2 cellular contexts compared by ENCODE assay signal in genomic region chr16:14399397-14400284, GRCh38.
A peak's percentile ranks its signal among the peaks of the same experiment; 100 is the strongest.
TF ChIP-seq lines count a peak whose summit lies in the region.

No MANE protein-coding gene starts in this region.

TF ChIP-seq in K562, 482 proteins besides CTCF, POLR2A, EP300 and RAD21 (continued from another document):
- TF ChIP-seq TFAP4 (CRISPR knock-in tag; IDR thresholded peaks at IDR 0.05; ENCODE audit: borderline replicate concordance), result no peak
- no peak for TF ChIP-seq ZNF398 (CRISPR knock-in tag; IDR thresholded peaks at IDR 0.05)
- no peak for TF ChIP-seq REST (CRISPR knock-in tag; IDR thresholded peaks at IDR 0.05; ENCODE audit: low read depth)
- no peak for TF ChIP-seq SRSF9 (IDR thresholded peaks at IDR 0.05; ENCODE audit: borderline replicate concordance, low read depth, low read length)
- TF ChIP-seq SMAD1 (IDR thresholded peaks at IDR 0.05; ENCODE audit: low read depth, low read length, partially characterized antibody), result no peak
- peak; percentile 46; the same call in 1 of the 2 replicates for TF ChIP-seq ATF7 (IDR thresholded peaks at IDR 0.05)
- no peak for TF ChIP-seq DPF2 (IDR thresholded peaks at IDR 0.05)
- TF ChIP-seq ZFP36 (IDR thresholded peaks at IDR 0.05; ENCODE audit: low read depth, low read length, partially characterized antibody), result peak; percentile 60
- no peak for TF ChIP-seq SRSF3 (IDR thresholded peaks at IDR 0.05; ENCODE audit: insufficient read depth, low read length)
- no peak for TF ChIP-seq ELK1 (CRISPR knock-in tag; IDR thresholded peaks at IDR 0.05)
- no peak for TF ChIP-seq U2AF2 (optimal IDR thresholded peaks at IDR 0.05; ENCODE audit: low read depth, low read length)
- TF ChIP-seq ZNF253 (CRISPR knock-in tag; conservative IDR thresholded peaks at IDR 0.05), result no peak
- TF ChIP-seq NRF1 (conservative IDR thresholded peaks at IDR 0.05 in 1 of 2, IDR thresholded peaks at IDR 0.05 in 1 of 2), result peak; percentile 43 to 59; a peak in 3 of 4 replicates
- peak; percentile 5 for TF ChIP-seq RBM25 (IDR thresholded peaks at IDR 0.05; ENCODE audit: low read depth, low read length, severe bottlenecking)
- TF ChIP-seq SMARCA4 (IDR thresholded peaks at IDR 0.05), result 0 out of 2 replicates have a peak, but pooled peaks have one; percentile 28
- TF ChIP-seq FOSL1 (tag; conservative IDR thresholded peaks at IDR 0.05), result peak; percentile 86
- TF ChIP-seq SMARCE1 (IDR thresholded peaks at IDR 0.05), result peak; percentile 58; the same call in 1 of the 2 replicates
- 0 out of 2 replicates have a peak, but pooled peaks have one; percentile 26 for TF ChIP-seq ZFX (CRISPR knock-in tag; IDR thresholded peaks at IDR 0.05)
- no peak for TF ChIP-seq ZNF584 (CRISPR knock-in tag; IDR thresholded peaks at IDR 0.05; ENCODE audit: low read depth)
- TF ChIP-seq ATF3 (IDR thresholded peaks at IDR 0.05), result peak; percentile 92
- peak; percentile 48; the same call in 1 of the 2 replicates for TF ChIP-seq ATF3 (CRISPR knock-in tag; conservative IDR thresholded peaks at IDR 0.05)
- TF ChIP-seq ZNF76 (CRISPR knock-in tag; IDR thresholded peaks at IDR 0.05; ENCODE audit: borderline replicate concordance), result no peak
- no peak for TF ChIP-seq BMI1 (IDR thresholded peaks at IDR 0.05; ENCODE audit: low read length)

TF ChIP-seq in liver, 16 proteins besides CTCF, POLR2A, EP300 and RAD21 (continued from another document):
- TF ChIP-seq ZBTB33 (IDR thresholded peaks at IDR 0.05) (no peak), RXRA (IDR thresholded peaks at IDR 0.05) (peak in 1 of 2 donors; percentile 4), JUND (IDR thresholded peaks at IDR 0.05) (peak; percentile 47 to 63), NR2F2 (IDR thresholded peaks at IDR 0.05) (no peak)
